In the genomic region with DNA sequence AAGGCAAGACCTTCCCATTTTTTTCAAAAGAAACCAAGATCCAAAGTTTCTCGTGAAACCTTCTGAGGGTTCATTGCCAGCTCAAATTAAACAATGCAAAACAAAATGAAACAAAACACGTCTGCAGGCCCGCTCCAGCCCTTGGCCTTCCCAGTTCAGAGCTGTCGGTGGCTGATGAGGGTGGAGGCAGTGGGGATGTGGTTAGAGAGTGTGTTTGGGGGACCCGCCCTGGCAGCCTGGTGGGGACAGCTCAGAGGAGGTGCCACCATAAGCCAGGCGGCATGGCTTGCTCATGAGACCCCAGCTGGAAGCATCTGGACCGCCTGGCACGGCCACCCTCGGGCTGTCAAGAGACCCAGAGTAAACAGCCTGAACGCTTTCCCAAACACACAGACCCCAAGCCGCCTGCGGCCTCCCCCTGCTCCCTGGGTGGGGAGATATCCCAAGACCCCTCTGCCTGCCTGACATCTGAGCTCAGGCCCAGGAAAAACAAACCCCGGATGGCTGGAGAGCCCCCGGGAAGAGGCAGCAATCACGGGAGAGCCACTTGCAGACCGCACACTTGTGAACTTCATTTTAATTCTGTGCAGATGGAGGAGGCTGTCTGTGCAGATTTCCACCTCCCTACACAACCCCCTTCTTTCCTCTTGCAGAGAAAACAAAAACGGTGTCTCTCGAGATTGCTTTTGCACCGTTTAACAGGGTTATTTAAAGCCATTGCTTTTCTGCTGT, we compare ENCODE assay signal across 8 cellular contexts. TPM values are rescaled to one million over a fixed set of nuclear protein-coding genes. Genes with fewer than 3 reads are reported as not detected.
A peak's percentile ranks its signal among the peaks of the same experiment; 100 is the strongest.
DNase-seq lines count a peak whose midpoint lies in the region; ATAC-seq and TF ChIP-seq lines count a peak whose summit lies in the region.

No MANE protein-coding gene starts in this region.

- H4K20me1 ChIP-seq in hepatocyte (ENCODE audit: insufficient read depth, poor library complexity, severe bottlenecking), result no peaks in the 10 kb centered on the region

- peak overlapping the region; percentile 18 for H2AFZ ChIP-seq in hepatocyte

- no peaks in the 10 kb centered on the region for H3K36me3 ChIP-seq in hepatocyte (replicated peaks; ENCODE audit: insufficient read depth, low read depth)
- H3K36me3 ChIP-seq in thymus (ENCODE audit: control insufficient read depth, insufficient read depth), result no peaks in the 10 kb centered on the region

- peak overlapping the region; percentile 75 for H3K27ac ChIP-seq in hepatocyte
- H3K27ac ChIP-seq in thymus (ENCODE audit: low read depth), result peak overlapping the region; percentile 87

- peak; percentile 40 for ATAC-seq in Right ventricle myocardium inferior
- ATAC-seq in HG03442 (IDR thresholded peaks at IDR 0.05; ENCODE audit: unreplicated experiment), result no peak

- no peak for DNase-seq in Right ventricle myocardium inferior (ENCODE audit: missing footprints)
- DNase-seq in cardiac septum (ENCODE audit: low spot score), result no peak
- peak; percentile 58 for DNase-seq in activated T-helper 1 cell treated with Interleukin-2 at 50 U/mL for 16 hours (ENCODE audit: low read depth)
- DNase-seq in hepatocyte (ENCODE audit: low spot score), result no peak
- no peak for DNase-seq in cerebellum (ENCODE audit: low spot score)
- DNase-seq in COR-L47 (lab: John Stamatoyannopoulos, UW), result no peak

- intact Hi-C loops in Right ventricle myocardium inferior (cut with DNase I), result no loop called here
- intact Hi-C loops in cardiac septum (cut with DNase I), result no loop called here

- no peaks in the 10 kb centered on the region for H3K27me3 ChIP-seq in hepatocyte
- H3K27me3 ChIP-seq in thymus (ENCODE audit: control insufficient read depth, insufficient read depth), result no peaks in the 10 kb centered on the region

- H3K79me2 ChIP-seq in hepatocyte, result no peaks in the 10 kb centered on the region

- no peaks in the 10 kb centered on the region for H3K9me3 ChIP-seq in hepatocyte (ENCODE audit: low read depth)
- H3K9me3 ChIP-seq in thymus (ENCODE audit: control insufficient read depth), result no peaks in the 10 kb centered on the region

- H3K4me3 ChIP-seq in hepatocyte, result no peak overlapping the region
- H3K4me3 ChIP-seq in thymus (ENCODE audit: low read length), result peak overlapping the region; percentile 35

- no peak for TF ChIP-seq CTCF in hepatocyte (IDR thresholded peaks at IDR 0.05; ENCODE audit: poor library complexity)

- peak overlapping the region; percentile 51 for H3K4me2 ChIP-seq in hepatocyte

- 46% methylated on average over 19 of the region's 19 CpGs for WGBS in hepatocyte (ENCODE audit: low lambda C conversion rate, missing lambda C conversion rate)
- 12% methylated on average over 19 of the region's 19 CpGs for whole genome bisulfite sequencing in thymus

- H3K4me1 ChIP-seq in hepatocyte (ENCODE audit: insufficient read depth) (peaks cover 5% of the 10 kb centered on the region), thymus (ENCODE audit: control insufficient read depth, insufficient read depth, low read length) (peaks cover 24% of the 10 kb centered on the region)

- no peaks in the 10 kb centered on the region for H3K9me2 ChIP-seq in hepatocyte (replicated peaks; ENCODE audit: insufficient read depth)

RNA-seq across cellular contexts. Expression of a gene that starts 35.4 kb away (rescaled TPM):
- total RNA-seq in Right ventricle myocardium inferior (78.4 TPM), cardiac septum (40.5 TPM), hepatocyte (65.6 and 78.9 TPM in 2 replicates), cerebellum (29.1 TPM)
- polyA plus RNA-seq in hepatocyte (119 and 134 TPM in 2 replicates), thymus (95.0 TPM)

RNA-seq across cellular contexts. Expression of a gene that starts 46.2 kb away (rescaled TPM):
- total RNA-seq in Right ventricle myocardium inferior (27.7 TPM), cardiac septum (31.2 TPM), hepatocyte (18.8 and 18.9 TPM in 2 replicates), cerebellum (130 TPM)
- polyA plus RNA-seq in hepatocyte (16.4 and 16.7 TPM in 2 replicates), thymus (21.6 TPM)
